Comparison of ENCODE assay signal across 9 cellular contexts in genomic region chr22:42581194-42581761, GRCh38. TPM values are rescaled to one million over a fixed set of nuclear protein-coding genes. Genes with fewer than 3 reads are reported as not detected.
A peak's percentile ranks its signal among the peaks of the same experiment; 100 is the strongest.
DNase-seq lines count a peak whose midpoint lies in the region; ATAC-seq and TF ChIP-seq lines count a peak whose summit lies in the region.
"Not testable (repeated sequence)": the region's sequence is repeated elsewhere in the genome, so short reads cannot be mapped to it uniquely, and the experiment has no call there.
"Had no signal": no experiment of that assay in that cellular context is flagged by ENCODE, and none has a peak within 500 bp of the region (broad histone marks: within the 10 kb centered on the region; RNA-seq: fewer than 3 reads in every experiment).

No MANE protein-coding gene starts in this region.

- not testable (repeated sequence) for H3K27me3 Mint-ChIP-seq in Calu3 (ENCODE audit: unreplicated experiment); activated T-cell treated with anti-CD3 and anti-CD28 coated beads, Interleukin-2, amount 50 U/mL, for 4 hours (ENCODE audit: low read depth)

- peak overlapping the region; percentile 17 for H4K8ac ChIP-seq in neuronal stem cell (ENCODE audit: low read depth, low read length)

- peak overlapping the region; percentile 94 for H3K27ac Mint-ChIP-seq in Calu3 (ENCODE audit: unreplicated experiment)

- H2AK5ac ChIP-seq in neuronal stem cell (ENCODE audit: low read depth, low read length): not testable (repeated sequence)

- TF ChIP-seq CTCF in Calu3 (IDR thresholded peaks at IDR 0.05; ENCODE audit: unreplicated experiment); HEK293 (tag by site-specific recombination; IDR thresholded peaks at IDR 0.05); tibial nerve (IDR thresholded peaks at IDR 0.05): not testable (repeated sequence)

- not testable (repeated sequence) for H2BK15ac ChIP-seq in neuronal stem cell (ENCODE audit: low read length)

- H2AFZ ChIP-seq in neuronal stem cell (ENCODE audit: low read length): peak overlapping the region; percentile 88

- not testable (repeated sequence) for H3K4ac ChIP-seq in neuronal stem cell (ENCODE audit: low read length)

- TSS peak; percentile 79 for BruUV-seq in Calu3 (replicated peaks; lab: Mats Ljungman, UMichigan)

- not testable (repeated sequence) for H3K23ac ChIP-seq in neuronal stem cell (ENCODE audit: low read depth, low read length, poor library complexity)

- peak overlapping the region; percentile 90 for H3K4me3 Mint-ChIP-seq in Calu3 (ENCODE audit: low read depth, unreplicated experiment)
- H3K4me3 Mint-ChIP-seq in activated T-cell treated with anti-CD3 and anti-CD28 coated beads, Interleukin-2, amount 50 U/mL, for 4 hours: peak overlapping the region; percentile 97

- no CpG with 5 or more reads among the region's 22 CpGs for WGBS in neuronal stem cell (ENCODE audit: extremely low coverage in 2 of 2, insufficient read length in 2 of 2, insufficient replicate concordance in 1 of 2), 2 donors
- WGBS in tibial nerve, 2 donors: 1 to 3% methylated on average over 10 to 14 of the region's 22 CpGs

- ATAC-seq in activated T-cell treated with anti-CD3 and anti-CD28 coated beads, Interleukin-2, amount 50 U/mL, for 4 hours: peak; percentile 36 to 42

- peaks cover 60% of the 10 kb centered on the region for H3K36me3 Mint-ChIP-seq in Calu3 (ENCODE audit: insufficient read depth, unreplicated experiment)
- peaks cover 14% of the 10 kb centered on the region for H3K36me3 Mint-ChIP-seq in activated T-cell treated with anti-CD3 and anti-CD28 coated beads, Interleukin-2, amount 50 U/mL, for 4 hours (ENCODE audit: insufficient read depth)

- not testable (repeated sequence) for TF ChIP-seq POLR2A in tibial nerve (IDR thresholded peaks at IDR 0.05)

- not testable (repeated sequence) for H3K4me1 ChIP-seq in HEK293 (ENCODE audit: control insufficient read depth, insufficient read depth, low read length); effector memory CD4-positive, alpha-beta T cell (ENCODE audit: control insufficient read depth, insufficient read depth, low read length, poor library complexity, severe bottlenecking); iPS-20b (ENCODE audit: insufficient read depth, low read length); neuronal stem cell (ENCODE audit: control insufficient read depth in 2 of 2, insufficient read depth in 1 of 2, low read depth in 1 of 2, low read length in 2 of 2)
- H3K4me1 ChIP-seq in tibial nerve: peaks cover 0 to 13% (median 3%) of the 10 kb centered on the region in 4 donors

- not testable (repeated sequence) for H3K27me3 ChIP-seq in effector memory CD4-positive, alpha-beta T cell (replicated peaks; ENCODE audit: control insufficient read depth, insufficient read depth, low read length, poor library complexity, severe bottlenecking); iPS-20b (ENCODE audit: insufficient read depth, low read length); neuronal stem cell (ENCODE audit: control insufficient read depth in 3 of 3, insufficient read depth in 3 of 3, low read depth in 1 of 3, low read length in 3 of 3); tibial nerve

- H2BK5ac ChIP-seq in neuronal stem cell (ENCODE audit: low read length): not testable (repeated sequence)

- not testable (repeated sequence) for H2BK12ac ChIP-seq in neuronal stem cell (ENCODE audit: low read length)

- H3K27ac ChIP-seq in HEK293 (ENCODE audit: extremely low read depth, low read depth, low read length) (peak overlapping the region; percentile 86), tibial nerve (peak overlapping the region in 3 of 4 donors; percentile 52 to 84 (median 72))
- H3K27ac ChIP-seq in effector memory CD4-positive, alpha-beta T cell (ENCODE audit: insufficient read depth, low read length, poor library complexity, severe bottlenecking): peak overlapping the region; percentile 57
- H3K27ac ChIP-seq in iPS-20b (ENCODE audit: low read length); neuronal stem cell (replicated peaks; ENCODE audit: low read length): not testable (repeated sequence)

- H3K4me1 Mint-ChIP-seq in Calu3 (ENCODE audit: low read depth, unreplicated experiment); activated T-cell treated with anti-CD3 and anti-CD28 coated beads, Interleukin-2, amount 50 U/mL, for 4 hours (ENCODE audit: low read depth): not testable (repeated sequence)

- H3K9me3 ChIP-seq in HEK293 (ENCODE audit: control insufficient read depth, insufficient read depth, low read depth, low read length); effector memory CD4-positive, alpha-beta T cell (ENCODE audit: control insufficient read depth, low read length); iPS-20b (ENCODE audit: insufficient read depth, low read depth, low read length); neuronal stem cell (replicated peaks in 1 of 2; ENCODE audit: control insufficient read depth in 2 of 2, insufficient read depth in 1 of 2, low read depth in 1 of 2, low read length in 2 of 2); tibial nerve: not testable (repeated sequence)

- POLR2A ChIA-PET in HEK293 (lab: Yijun Ruan, JAX): interaction anchor here (1.0 to 1.4 kb wide), 5 partner anchors 11 to 35 kb away, joined by 3 to 8 read pairs (median 5); partner anchors contain the start of gene POLDIP3

- peak overlapping the region; percentile 45 for H3K4me2 ChIP-seq in neuronal stem cell (ENCODE audit: insufficient read depth, low read length, poor library complexity, severe bottlenecking)

- peak overlapping the region; percentile 92 for H3K4me3 ChIP-seq in HEK293 (ENCODE audit: low read depth, low read length)
- H3K4me3 ChIP-seq in effector memory CD4-positive, alpha-beta T cell (ENCODE audit: insufficient read depth, low read depth, low read length, poor library complexity, severe bottlenecking): peak overlapping the region; percentile 73
- H3K4me3 ChIP-seq in iPS-20b (ENCODE audit: low read length): peak overlapping the region; percentile 76
- peak overlapping the region; percentile 69 to 97 for H3K4me3 ChIP-seq in neuronal stem cell (ENCODE audit: low read length in 2 of 2)
- H3K4me3 ChIP-seq in tibial nerve: peak overlapping the region; percentile 52 to 91 (median 74)

- H3K18ac ChIP-seq in neuronal stem cell (ENCODE audit: low read length): not testable (repeated sequence)

- not testable (repeated sequence) for H3K79me1 ChIP-seq in neuronal stem cell (ENCODE audit: low read depth, low read length)

- not testable (repeated sequence) for H2BK120ac ChIP-seq in neuronal stem cell (ENCODE audit: low read depth, low read length)

- CTCF ChIA-PET in Calu3 (lab: Charles Lee): not testable (repeated sequence)
- CTCF ChIA-PET in HEK293 (lab: Yijun Ruan, JAX): interaction anchor here (0.6 to 1.8 kb wide), 3 partner anchors 20 to 413 kb away, joined by 3 to 8 read pairs (median 5); no protein-coding TSS in a partner anchor

- not testable (repeated sequence) for H3K14ac ChIP-seq in neuronal stem cell (ENCODE audit: low read length)

- H3K9ac ChIP-seq in iPS-20b (ENCODE audit: low read depth, low read length): peak overlapping the region; percentile 83
- H3K9ac ChIP-seq in neuronal stem cell (ENCODE audit: low read depth, low read length, poor library complexity): peak overlapping the region; percentile 94

- H4K91ac ChIP-seq in neuronal stem cell (ENCODE audit: low read depth, low read length, poor library complexity): not testable (repeated sequence)

- intact Hi-C loops in Calu3 (cut with micrococcal nuclease; ENCODE audit: unreplicated experiment): not testable (repeated sequence)

- TF ChIP-seq EP300 in tibial nerve (IDR thresholded peaks at IDR 0.05): not testable (repeated sequence)

- H3K36me3 ChIP-seq in HEK293 (ENCODE audit: control insufficient read depth in 2 of 2, insufficient read depth in 1 of 2, low read length in 2 of 2) (peaks cover 32 to 70% of the 10 kb centered on the region in 2 experiments), iPS-20b (ENCODE audit: insufficient read depth, low read depth, low read length) (peaks cover 68% of the 10 kb centered on the region), neuronal stem cell (replicated peaks in 1 of 2; ENCODE audit: control insufficient read depth in 2 of 2, insufficient read depth in 2 of 2, low read length in 2 of 2) (peaks cover 41 to 69% of the 10 kb centered on the region in 2 donors), tibial nerve (peaks cover 3 to 68% (median 21%) of the 10 kb centered on the region in 3 donors)
- peaks cover 38% of the 10 kb centered on the region for H3K36me3 ChIP-seq in effector memory CD4-positive, alpha-beta T cell (ENCODE audit: control insufficient read depth, insufficient read depth, low read length)

- not testable (repeated sequence) for DNase-seq in Calu3; activated T-cell treated with anti-CD3 and anti-CD28 coated beads, Interleukin-2, amount 50 U/mL, for 4 hours; effector memory CD4-positive, alpha-beta T cell; neuronal stem cell (ENCODE audit: low spot score); tibial nerve (ENCODE audit: low spot score in 2 of 2)
- DNase-seq in NCI-H2029 (lab: John Stamatoyannopoulos, UW): peak; percentile 17

- H3K9me3 Mint-ChIP-seq in Calu3 (ENCODE audit: low read depth, unreplicated experiment); activated T-cell treated with anti-CD3 and anti-CD28 coated beads, Interleukin-2, amount 50 U/mL, for 4 hours: not testable (repeated sequence)

TF ChIP-seq in HEK293, 187 proteins besides CTCF, POLR2A, EP300 and RAD21:
- peak; percentile 41 for TF ChIP-seq ZFHX2 (tag by site-specific recombination; conservative IDR thresholded peaks at IDR 0.05)
- peak; percentile 69 for TF ChIP-seq EGR2 (tag by site-specific recombination; IDR thresholded peaks at IDR 0.05; ENCODE audit: low read depth)
- peak; percentile 66 for TF ChIP-seq ZNF335 (tag by site-specific recombination; conservative IDR thresholded peaks at IDR 0.05)

RNA-seq across cellular contexts. Expression of gene SERHL2, which starts 27.5 kb away (rescaled TPM):
- total RNA-seq in Calu3 (2022): 0.45 and 0.76 TPM in 2 replicates
- under 1 TPM; 0.55 to 0.96 (median 0.79) TPM for total RNA-seq in activated T-cell treated with anti-CD3 and anti-CD28 coated beads, Interleukin-2, amount 50 U/mL, for 4 hours
- polyA plus RNA-seq in neuronal stem cell (2013, experiment 1 of 2): 0.28 TPM
- 0.22 TPM for polyA plus RNA-seq in neuronal stem cell (2013, experiment 2 of 2)
- total RNA-seq in tibial nerve: 10 to 100 TPM in 2 of 4 donors, 1 to 10 TPM in 2; 3.3 to 14.2 (median 10.8) TPM

RNA-seq across cellular contexts. Expression of gene POLDIP3, which starts 33.4 kb away (rescaled TPM):
- total RNA-seq in Calu3 (2022) (59.4 and 60.1 TPM in 2 replicates), tibial nerve (10 to 100 TPM; 47.4 to 49.2 (median 48.5) TPM)
- 10 to 100 TPM; 71.8 to 82.6 (median 77.1) TPM for total RNA-seq in activated T-cell treated with anti-CD3 and anti-CD28 coated beads, Interleukin-2, amount 50 U/mL, for 4 hours
- polyA plus RNA-seq in neuronal stem cell (2013, experiment 1 of 2): 68.6 TPM
- polyA plus RNA-seq in neuronal stem cell (2013, experiment 2 of 2): 69.9 TPM

RNA-seq across cellular contexts. Expression of gene ATP5MGL, which starts 59.1 kb away (rescaled TPM):
- total RNA-seq in Calu3 (2022) (0.66 and 1.1 TPM in 2 replicates), tibial nerve (1 to 10 TPM in 1 of 4 donors, not detected in 3; 2.7 TPM)
- 1 to 10 TPM in 2 of 3 donors, under 1 TPM in 1; 0.71 to 1.2 (median 1.2) TPM for total RNA-seq in activated T-cell treated with anti-CD3 and anti-CD28 coated beads, Interleukin-2, amount 50 U/mL, for 4 hours
- not detected for polyA plus RNA-seq in neuronal stem cell (2013, experiment 1 of 2)
- polyA plus RNA-seq in neuronal stem cell (2013, experiment 2 of 2): not detected
- total RNA-seq: SK-MEL-5 had no signal
